Comparison of ENCODE assay signal across 8 cellular contexts in the genomic region with DNA sequence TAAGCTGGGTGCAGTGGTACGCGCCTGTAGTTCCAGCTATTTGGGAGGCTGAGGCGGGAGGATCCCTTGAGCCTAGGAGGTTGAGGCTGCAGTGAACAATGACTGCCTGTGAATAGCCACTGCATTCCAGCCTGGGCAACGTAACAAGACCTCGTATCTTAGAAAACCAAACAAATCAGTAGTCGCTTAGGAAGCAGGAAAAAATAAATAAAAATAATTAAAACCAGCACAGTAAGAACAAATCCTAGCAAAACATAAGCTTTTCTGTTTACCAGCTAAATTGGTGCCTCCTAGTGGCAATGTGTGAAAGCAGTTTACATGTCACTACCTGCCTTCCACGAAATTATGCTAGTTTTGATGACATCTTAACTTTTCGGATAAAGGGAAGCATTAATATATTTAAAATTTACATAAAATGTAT. TPM values are rescaled to one million over a fixed set of nuclear protein-coding genes. Genes with fewer than 3 reads are reported as not detected.
A peak's percentile ranks its signal among the peaks of the same experiment; 100 is the strongest.
DNase-seq lines count a peak whose midpoint lies in the region; ATAC-seq lines count a peak whose summit lies in the region.

No MANE protein-coding gene starts in this region.

- no peaks in the 10 kb centered on the region for H3K27me3 ChIP-seq in stomach smooth muscle (ENCODE audit: control insufficient read depth in 1 of 2, insufficient read depth in 2 of 2, low read length in 2 of 2)

- no peaks in the 10 kb centered on the region for H3K9me3 ChIP-seq in stomach smooth muscle (ENCODE audit: control insufficient read depth in 2 of 2, low read length in 2 of 2)

- H3K9me3 Mint-ChIP-seq in activated naive CD8-positive, alpha-beta T cell treated with anti-CD3 and anti-CD28 coated beads, Interleukin-2, amount 10 ng/mL, durations not matched to agents 7 days and 5 days, result no peaks in the 10 kb centered on the region

- peak; percentile 40 for DNase-seq in NCI-H146 (lab: John Stamatoyannopoulos, UW)
- no peak for DNase-seq in NCI-H146 treated with DMSO at 0.1 percent for 48 hours (lab: John Stamatoyannopoulos, UW; ENCODE audit: unreplicated experiment)
- DNase-seq in NAMALWA (ENCODE audit: low spot score), result peak; percentile 72
- no peak for DNase-seq in activated naive CD8-positive, alpha-beta T cell treated with anti-CD3 and anti-CD28 coated beads, Interleukin-2, amount 10 ng/mL, durations not matched to agents 7 days and 5 days
- peak; percentile 69 for DNase-seq in iris pigment epithelial cell (ENCODE audit: low read depth)
- DNase-seq in putamen (ENCODE audit: low spot score), result no peak

- H3K9ac ChIP-seq in stomach smooth muscle (ENCODE audit: low read length in 2 of 2), result peak overlapping the region in 1 of 2 donors; percentile 56

- no peak for ATAC-seq in activated naive CD8-positive, alpha-beta T cell treated with anti-CD3 and anti-CD28 coated beads, Interleukin-2, amount 10 ng/mL, durations not matched to agents 7 days and 5 days (ENCODE audit: low read depth)
- ATAC-seq in GM21526 (IDR thresholded peaks at IDR 0.05; ENCODE audit: low FRiP score, unreplicated experiment), result no peak

- H3K27me3 Mint-ChIP-seq in activated naive CD8-positive, alpha-beta T cell treated with anti-CD3 and anti-CD28 coated beads, Interleukin-2, amount 10 ng/mL, durations not matched to agents 7 days and 5 days, result no peaks in the 10 kb centered on the region

- peaks cover 13% of the 10 kb centered on the region for H3K36me3 Mint-ChIP-seq in activated naive CD8-positive, alpha-beta T cell treated with anti-CD3 and anti-CD28 coated beads, Interleukin-2, amount 10 ng/mL, durations not matched to agents 7 days and 5 days

- H3K27ac ChIP-seq in stomach smooth muscle (ENCODE audit: low read length), result peak overlapping the region; percentile 86

- H3K4me1 ChIP-seq in stomach smooth muscle (ENCODE audit: control insufficient read depth, insufficient read depth, low read length), result peaks cover 34% of the 10 kb centered on the region

- H3K27ac Mint-ChIP-seq in activated naive CD8-positive, alpha-beta T cell treated with anti-CD3 and anti-CD28 coated beads, Interleukin-2, amount 10 ng/mL, durations not matched to agents 7 days and 5 days, result peak overlapping the region; percentile 92

- POLR2A ChIA-PET in activated naive CD8-positive, alpha-beta T cell treated with anti-CD3 and anti-CD28 coated beads, Interleukin-2, amount 10 ng/mL, durations not matched to agents 7 days and 5 days (lab: Charles Lee), result interaction anchor here (0.7 to 5.9 kb wide), 19 partner anchors 9 to 475 kb away, joined by 3 to 36 read pairs (median 5); partner anchors contain the start of genes FUS, KAT8, RUSF1 and ZNF267

- H3K4me1 Mint-ChIP-seq in activated naive CD8-positive, alpha-beta T cell treated with anti-CD3 and anti-CD28 coated beads, Interleukin-2, amount 10 ng/mL, durations not matched to agents 7 days and 5 days, result peaks cover 30% of the 10 kb centered on the region

- H3K36me3 ChIP-seq in stomach smooth muscle (ENCODE audit: control insufficient read depth in 2 of 2, insufficient read depth in 2 of 2, low read length in 2 of 2), result peaks cover 9 to 12% of the 10 kb centered on the region in 2 donors

- H3K4me3 Mint-ChIP-seq in activated naive CD8-positive, alpha-beta T cell treated with anti-CD3 and anti-CD28 coated beads, Interleukin-2, amount 10 ng/mL, durations not matched to agents 7 days and 5 days, result peak overlapping the region; percentile 92

- peak overlapping the region; percentile 78 to 95 for H3K4me3 ChIP-seq in stomach smooth muscle (ENCODE audit: low read length in 2 of 2)

RNA-seq across cellular contexts. Expression of gene ARMC5, which starts 1.3 kb away (rescaled TPM):
- 10 to 100 TPM; 12.9 to 13.6 TPM for total RNA-seq in activated naive CD8-positive, alpha-beta T cell treated with anti-CD3 and anti-CD28 coated beads, Interleukin-2, amount 10 ng/mL, durations not matched to agents 7 days and 5 days

RNA-seq across cellular contexts. Expression of gene TGFB1I1, which starts 11.4 kb away (rescaled TPM):
- 1 to 10 TPM; 1.4 to 1.5 TPM for total RNA-seq in activated naive CD8-positive, alpha-beta T cell treated with anti-CD3 and anti-CD28 coated beads, Interleukin-2, amount 10 ng/mL, durations not matched to agents 7 days and 5 days

RNA-seq across cellular contexts. Expression of gene ZNF843, which starts 18.0 kb away (rescaled TPM):
- total RNA-seq in activated naive CD8-positive, alpha-beta T cell treated with anti-CD3 and anti-CD28 coated beads, Interleukin-2, amount 10 ng/mL, durations not matched to agents 7 days and 5 days, result under 1 TPM; 0.20 to 0.30 TPM

RNA-seq across cellular contexts. Expression of gene SLC5A2, which starts 22.3 kb away (rescaled TPM):
- total RNA-seq in activated naive CD8-positive, alpha-beta T cell treated with anti-CD3 and anti-CD28 coated beads, Interleukin-2, amount 10 ng/mL, durations not matched to agents 7 days and 5 days, result 1 to 10 TPM in 1 of 2 experiments, under 1 TPM in 1; 0.53 to 1.0 TPM

RNA-seq across cellular contexts. Expression of gene COX6A2, which starts 32.4 kb away (rescaled TPM):
- not detected for total RNA-seq in activated naive CD8-positive, alpha-beta T cell treated with anti-CD3 and anti-CD28 coated beads, Interleukin-2, amount 10 ng/mL, durations not matched to agents 7 days and 5 days

Comparison
In these comparisons a context has a peak if more than half of its experiments do, and no peak if none do; other contexts are left out.
1. DNase-seq: peak in NCI-H146 (single experiment), NAMALWA (single experiment) and iris pigment epithelial cell (single experiment); none in NCI-H146 treated with DMSO at 0.1 percent for 48 hours (single experiment), activated naive CD8-positive, alpha-beta T cell treated with anti-CD3 and anti-CD28 coated beads, Interleukin-2, amount 10 ng/mL, durations not matched to agents 7 days and 5 days (single experiment) and putamen (single experiment).